In the genomic region with DNA sequence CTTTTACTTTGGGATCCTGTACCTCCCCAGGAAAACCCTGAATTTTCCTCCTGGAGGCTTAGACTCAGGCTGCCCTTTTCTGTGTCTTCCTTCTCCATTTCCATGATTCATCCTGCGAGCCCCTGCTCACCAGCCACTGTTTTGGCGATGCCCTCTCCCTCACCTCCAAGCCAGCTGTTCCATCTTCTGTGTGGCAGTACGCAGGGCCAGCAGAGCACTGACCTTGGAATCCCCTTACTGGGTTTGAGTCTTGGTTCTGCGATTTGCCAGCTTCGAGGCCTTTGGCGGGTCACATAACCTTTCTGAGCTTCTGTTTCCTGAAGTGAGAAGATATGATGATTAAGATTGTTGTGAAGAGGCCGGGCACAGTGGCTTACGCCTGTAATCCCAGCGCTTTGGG, we compare ENCODE assay signal across 20 cellular contexts.
"Had no signal": no experiment of that assay in that cellular context is flagged by ENCODE, and none has a peak within 500 bp of the region (broad histone marks: within the 10 kb centered on the region; RNA-seq: fewer than 3 reads in every experiment).

No MANE protein-coding gene starts in this region.

- H3K9me3 ChIP-seq: esophagus squamous epithelium, left lung, mucosa of descending colon, neutrophil, testis, tibial nerve, upper lobe of right lung, vagina had no signal

- H3K9me3 Mint-ChIP-seq: central memory CD8-positive, alpha-beta T cell; naive thymus-derived CD8-positive, alpha-beta T cell; stimulated activated memory B cell treated with anti-CD40 and anti-IgM and Interleukin-4, amounts not matched to agents 10 μg/mL and 1 μg/mL and 100 μg/mL, for 72 hours; stimulated activated naive CD8-positive, alpha-beta T cell treated with anti-CD3 and anti-CD28 coated beads, Interleukin-15, Interleukin-2, amounts not matched to agents 100 ng/mL and 50 ng/mL, for 24 hours had no signal

- H3K27me3 Mint-ChIP-seq: central memory CD8-positive, alpha-beta T cell; naive thymus-derived CD8-positive, alpha-beta T cell; stimulated activated memory B cell treated with anti-CD40 and anti-IgM and Interleukin-4, amounts not matched to agents 10 μg/mL and 1 μg/mL and 100 μg/mL, for 72 hours; stimulated activated naive CD8-positive, alpha-beta T cell treated with anti-CD3 and anti-CD28 coated beads, Interleukin-15, Interleukin-2, amounts not matched to agents 100 ng/mL and 50 ng/mL, for 24 hours had no signal

- H3K36me3 Mint-ChIP-seq: naive thymus-derived CD8-positive, alpha-beta T cell; stimulated activated memory B cell treated with anti-CD40 and anti-IgM and Interleukin-4, amounts not matched to agents 10 μg/mL and 1 μg/mL and 100 μg/mL, for 72 hours had no signal

- H3K4me1 ChIP-seq: testis had no signal

- ATAC-seq: left lung; mucosa of descending colon; naive thymus-derived CD8-positive, alpha-beta T cell; stimulated activated memory B cell treated with anti-CD40 and anti-IgM and Interleukin-4, amounts not matched to agents 10 μg/mL and 1 μg/mL and 100 μg/mL, for 72 hours; upper lobe of right lung had no signal

- H3K4me1 Mint-ChIP-seq: central memory CD8-positive, alpha-beta T cell had no signal

- H3K27ac Mint-ChIP-seq: stimulated activated memory B cell treated with anti-CD40 and anti-IgM and Interleukin-4, amounts not matched to agents 10 μg/mL and 1 μg/mL and 100 μg/mL, for 72 hours; stimulated activated naive CD8-positive, alpha-beta T cell treated with anti-CD3 and anti-CD28 coated beads, Interleukin-15, Interleukin-2, amounts not matched to agents 100 ng/mL and 50 ng/mL, for 24 hours had no signal

- H3K4me3 Mint-ChIP-seq: central memory CD8-positive, alpha-beta T cell; naive thymus-derived CD8-positive, alpha-beta T cell; stimulated activated memory B cell treated with anti-CD40 and anti-IgM and Interleukin-4, amounts not matched to agents 10 μg/mL and 1 μg/mL and 100 μg/mL, for 72 hours; stimulated activated naive CD8-positive, alpha-beta T cell treated with anti-CD3 and anti-CD28 coated beads, Interleukin-15, Interleukin-2, amounts not matched to agents 100 ng/mL and 50 ng/mL, for 24 hours had no signal

- H3K4me3 ChIP-seq: esophagus squamous epithelium, left lung, lung, mucosa of descending colon, testis, tibial nerve, upper lobe of right lung, vagina had no signal

- H3K27me3 ChIP-seq: esophagus squamous epithelium, testis, tibial nerve, upper lobe of right lung, vagina had no signal

- DNase-seq: cortex of kidney; effector memory CD4-positive, alpha-beta T cell; esophagus squamous epithelium; foreskin fibroblast; head of caudate nucleus; hypothalamus; left lung; mucosa of descending colon; naive thymus-derived CD8-positive, alpha-beta T cell; stimulated activated CD4-positive, alpha-beta T cell treated with anti-CD3 and anti-CD28 coated beads, Interleukin-4, amount 100 ng/mL, for 24 hours; testis; upper lobe of right lung had no signal

- H3K36me3 ChIP-seq: left lung, neutrophil, tibial nerve, upper lobe of right lung, vagina had no signal

- H3K27ac ChIP-seq: epithelial cell of prostate, esophagus squamous epithelium, left lung, neutrophil, testis, tibial nerve, upper lobe of right lung, vagina had no signal
